Comparison of ENCODE assay signal across 1 cellular context in the genomic region with DNA sequence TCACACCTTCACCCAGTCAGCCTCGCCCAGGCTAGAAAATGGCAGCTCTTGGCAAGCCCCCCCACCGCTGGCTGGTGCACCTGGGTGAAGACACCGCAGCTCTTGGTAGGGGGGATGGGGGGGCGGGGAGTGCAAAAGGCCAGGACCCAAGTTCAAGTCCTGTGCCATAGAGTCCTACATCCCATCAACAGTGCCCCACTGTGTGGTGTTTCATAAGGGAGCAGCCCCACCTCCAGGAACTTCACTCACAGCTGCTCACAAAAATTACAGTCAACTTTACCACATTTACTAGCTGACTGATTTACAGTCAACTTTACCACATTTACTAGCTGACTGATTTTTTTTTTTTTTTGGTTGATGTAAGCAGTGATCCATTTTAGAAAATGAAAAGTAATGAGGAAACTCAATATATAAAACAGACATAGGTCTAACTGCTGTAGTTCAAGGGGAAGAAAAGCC.
TF ChIP-seq lines count a peak whose summit lies in the region.

No MANE protein-coding gene starts in this region.

TF ChIP-seq in WTC11, 78 proteins besides CTCF, POLR2A, EP300 and RAD21 (continued from another document):
- TF ChIP-seq, protein P1, sequence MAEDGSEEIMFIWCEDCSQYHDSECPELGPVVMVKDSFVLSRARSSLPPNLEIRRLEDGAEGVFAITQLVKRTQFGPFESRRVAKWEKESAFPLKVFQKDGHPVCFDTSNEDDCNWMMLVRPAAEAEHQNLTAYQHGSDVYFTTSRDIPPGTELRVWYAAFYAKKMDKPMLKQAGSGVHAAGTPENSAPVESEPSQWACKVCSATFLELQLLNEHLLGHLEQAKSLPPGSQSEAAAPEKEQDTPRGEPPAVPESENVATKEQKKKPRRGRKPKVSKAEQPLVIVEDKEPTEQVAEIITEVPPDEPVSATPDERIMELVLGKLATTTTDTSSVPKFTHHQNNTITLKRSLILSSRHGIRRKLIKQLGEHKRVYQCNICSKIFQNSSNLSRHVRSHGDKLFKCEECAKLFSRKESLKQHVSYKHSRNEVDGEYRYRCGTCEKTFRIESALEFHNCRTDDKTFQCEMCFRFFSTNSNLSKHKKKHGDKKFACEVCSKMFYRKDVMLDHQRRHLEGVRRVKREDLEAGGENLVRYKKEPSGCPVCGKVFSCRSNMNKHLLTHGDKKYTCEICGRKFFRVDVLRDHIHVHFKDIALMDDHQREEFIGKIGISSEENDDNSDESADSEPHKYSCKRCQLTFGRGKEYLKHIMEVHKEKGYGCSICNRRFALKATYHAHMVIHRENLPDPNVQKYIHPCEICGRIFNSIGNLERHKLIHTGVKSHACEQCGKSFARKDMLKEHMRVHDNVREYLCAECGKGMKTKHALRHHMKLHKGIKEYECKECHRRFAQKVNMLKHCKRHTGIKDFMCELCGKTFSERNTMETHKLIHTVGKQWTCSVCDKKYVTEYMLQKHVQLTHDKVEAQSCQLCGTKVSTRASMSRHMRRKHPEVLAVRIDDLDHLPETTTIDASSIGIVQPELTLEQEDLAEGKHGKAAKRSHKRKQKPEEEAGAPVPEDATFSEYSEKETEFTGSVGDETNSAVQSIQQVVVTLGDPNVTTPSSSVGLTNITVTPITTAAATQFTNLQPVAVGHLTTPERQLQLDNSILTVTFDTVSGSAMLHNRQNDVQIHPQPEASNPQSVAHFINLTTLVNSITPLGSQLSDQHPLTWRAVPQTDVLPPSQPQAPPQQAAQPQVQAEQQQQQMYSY (CRISPR knock-in tag; IDR thresholded peaks at IDR 0.05): no peak
- no peak for TF ChIP-seq GRHL2 (CRISPR knock-in tag; IDR thresholded peaks at IDR 0.05; ENCODE audit: insufficient replicate concordance, severe bottlenecking)
- no peak for TF ChIP-seq FOXK1 (CRISPR knock-in tag; IDR thresholded peaks at IDR 0.05)
- TF ChIP-seq, protein P2, sequence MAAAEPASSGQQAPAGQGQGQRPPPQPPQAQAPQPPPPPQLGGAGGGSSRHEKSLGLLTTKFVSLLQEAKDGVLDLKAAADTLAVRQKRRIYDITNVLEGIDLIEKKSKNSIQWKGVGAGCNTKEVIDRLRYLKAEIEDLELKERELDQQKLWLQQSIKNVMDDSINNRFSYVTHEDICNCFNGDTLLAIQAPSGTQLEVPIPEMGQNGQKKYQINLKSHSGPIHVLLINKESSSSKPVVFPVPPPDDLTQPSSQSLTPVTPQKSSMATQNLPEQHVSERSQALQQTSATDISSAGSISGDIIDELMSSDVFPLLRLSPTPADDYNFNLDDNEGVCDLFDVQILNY (CRISPR knock-in tag; IDR thresholded peaks at IDR 0.05): no peak
